ENCODE assay signal across 8 cellular contexts in genomic region chr16:19066988-19067348, GRCh38. TPM values are rescaled to one million over a fixed set of nuclear protein-coding genes. Genes with fewer than 3 reads are reported as not detected.
DNase-seq lines count a peak whose midpoint lies in the region; ATAC-seq and TF ChIP-seq lines count a peak whose summit lies in the region.

No MANE protein-coding gene starts in this region.

- H3K36me3 ChIP-seq in spleen: peaks cover 0 to 6% (median 0%) of the 10 kb centered on the region in 6 donors

- no peaks in the 10 kb centered on the region for H3K27me3 Mint-ChIP-seq in activated CD8-positive, alpha-beta T cell treated with anti-CD3 and anti-CD28 coated beads for 36 hours

- H3K9me3 ChIP-seq in iPS-18c (ENCODE audit: control insufficient read depth, insufficient read depth, low read length) (no peaks in the 10 kb centered on the region), spleen (no peaks in the 10 kb centered on the region)

- ATAC-seq in activated CD8-positive, alpha-beta T cell treated with anti-CD3 and anti-CD28 coated beads for 36 hours: no peak

- peaks cover 3% of the 10 kb centered on the region for H3K36me3 Mint-ChIP-seq in activated CD8-positive, alpha-beta T cell treated with anti-CD3 and anti-CD28 coated beads for 36 hours (ENCODE audit: low read depth)

- H3K4me3 ChIP-seq in HFF-Myc (replicated peaks; ENCODE audit: low read depth, low read length) (peak overlapping the region; percentile 85), iPS-18c (ENCODE audit: insufficient read depth, low read depth, low read length) (peak overlapping the region; percentile 71; the same call in 1 of the 2 replicates), spleen (peak overlapping the region in 6 of 8 donors; percentile 51 to 80 (median 64))

- WGBS in spleen, 5 donors: 65 to 72% (median 66%) methylated on average over 9 of the region's 9 CpGs

- CTCF ChIA-PET in activated CD8-positive, alpha-beta T cell treated with anti-CD3 and anti-CD28 coated beads for 36 hours (lab: Charles Lee): interaction anchor here (0.8 to 1.8 kb wide), 4 partner anchors 19 to 488 kb away, joined by 3 to 5 read pairs (median 4); partner anchors contain the start of genes ARL6IP1, TMC7 and VPS35L

- TF ChIP-seq POLR2A in spleen (IDR thresholded peaks at IDR 0.05): no peak

- peak overlapping the region; percentile 90 for H3K4me3 Mint-ChIP-seq in activated CD8-positive, alpha-beta T cell treated with anti-CD3 and anti-CD28 coated beads for 36 hours

- peaks cover 8% of the 10 kb centered on the region for H3K4me1 Mint-ChIP-seq in activated CD8-positive, alpha-beta T cell treated with anti-CD3 and anti-CD28 coated beads for 36 hours (ENCODE audit: low read depth)

- peak overlapping the region; percentile 98 for H3K27ac Mint-ChIP-seq in activated CD8-positive, alpha-beta T cell treated with anti-CD3 and anti-CD28 coated beads for 36 hours

- intact Hi-C loops in activated CD8-positive, alpha-beta T cell treated with anti-CD3 and anti-CD28 coated beads for 36 hours (cut with micrococcal nuclease): loop anchor here (5.0 kb wide), 1 partner anchor 280 kb away; no protein-coding TSS in a partner anchor
- intact Hi-C loops in spleen (cut with DNase I; ENCODE audit: low total_unique reads): loop anchor here (10.0 kb wide), 1 partner anchor 272 kb away; the partner anchor contains the start of gene RPS15A

- no peaks in the 10 kb centered on the region for H3K9me3 Mint-ChIP-seq in activated CD8-positive, alpha-beta T cell treated with anti-CD3 and anti-CD28 coated beads for 36 hours

- no peaks in the 10 kb centered on the region for H3K27me3 ChIP-seq in spleen (replicated peaks in 1 of 7)

- DNase-seq in HFF-Myc (ENCODE audit: extremely low read depth, low read depth): no peak
- DNase-seq in activated CD8-positive, alpha-beta T cell treated with anti-CD3 and anti-CD28 coated beads for 36 hours: no peak
- peak; percentile 82 for DNase-seq in spleen
- DNase-seq in GF-D8 (lab: John Stamatoyannopoulos, UW): no peak
- DNase-seq in NCI-H187 (lab: John Stamatoyannopoulos, UW): no peak
- DNase-seq in NCI-H446 (lab: John Stamatoyannopoulos, UW): no peak
- DNase-seq in HCEC 1CT: no peak

- POLR2A ChIA-PET in activated CD8-positive, alpha-beta T cell treated with anti-CD3 and anti-CD28 coated beads for 36 hours (lab: Charles Lee): interaction anchor here (0.9 kb wide), 1 partner anchor 65 kb away, joined by 3 read pairs; no protein-coding TSS in a partner anchor

- H3K4me1 ChIP-seq in spleen: peaks cover 9 to 27% (median 23%) of the 10 kb centered on the region in 6 donors

- TF ChIP-seq CTCF in HFF-Myc (IDR thresholded peaks at IDR 0.05; ENCODE audit: low read depth, low read length, missing control alignments) (no peak), spleen (IDR thresholded peaks at IDR 0.05 in 8 of 11, conservative IDR thresholded peaks at IDR 0.05 in 3 of 11) (no peak)
- TF ChIP-seq CTCF in activated CD8-positive, alpha-beta T cell treated with anti-CD3 and anti-CD28 coated beads for 36 hours (IDR thresholded peaks at IDR 0.05): no peak

- peak overlapping the region; percentile 96 to 100 (median 99) for H3K27ac ChIP-seq in spleen

RNA-seq across cellular contexts. Expression of gene COQ7, which starts 0.4 kb away (rescaled TPM):
- 10 to 100 TPM; 16.9 to 19.2 TPM for total RNA-seq in activated CD8-positive, alpha-beta T cell treated with anti-CD3 and anti-CD28 coated beads for 36 hours
- total RNA-seq in spleen: 10 to 100 TPM; 11.7 to 23.4 (median 18.7) TPM
- 10 to 100 TPM in 1 of 3 donors, 1 to 10 TPM in 2; 6.6 to 10.9 (median 9.6) TPM for polyA plus RNA-seq in spleen

RNA-seq across cellular contexts. Expression of gene ITPRIPL2, which starts 46.8 kb away (rescaled TPM):
- 1 to 10 TPM; 1.3 to 1.9 TPM for total RNA-seq in activated CD8-positive, alpha-beta T cell treated with anti-CD3 and anti-CD28 coated beads for 36 hours
- 10 to 100 TPM; 19.1 to 41.5 (median 32.7) TPM for total RNA-seq in spleen
- 1 to 10 TPM; 2.2 to 3.7 (median 2.5) TPM for polyA plus RNA-seq in spleen

Comparison
In these comparisons a context has a peak if more than half of its experiments do, and no peak if none do; other contexts are left out.
1. RNA of gene ITPRIPL2, which starts 46.8 kb away (total RNA-seq): 19.1 to 41.5 TPM in spleen; 1.3 to 1.9 TPM in activated CD8-positive, alpha-beta T cell treated with anti-CD3 and anti-CD28 coated beads for 36 hours; every median in the first group is over 4 times any median in the second.
2. Peak in every context shown above with its lines, with median percentiles within 50 percentile points of each other: H3K4me3 ChIP-seq.